Comparison of ENCODE assay signal across 17 cellular contexts in the genomic region with DNA sequence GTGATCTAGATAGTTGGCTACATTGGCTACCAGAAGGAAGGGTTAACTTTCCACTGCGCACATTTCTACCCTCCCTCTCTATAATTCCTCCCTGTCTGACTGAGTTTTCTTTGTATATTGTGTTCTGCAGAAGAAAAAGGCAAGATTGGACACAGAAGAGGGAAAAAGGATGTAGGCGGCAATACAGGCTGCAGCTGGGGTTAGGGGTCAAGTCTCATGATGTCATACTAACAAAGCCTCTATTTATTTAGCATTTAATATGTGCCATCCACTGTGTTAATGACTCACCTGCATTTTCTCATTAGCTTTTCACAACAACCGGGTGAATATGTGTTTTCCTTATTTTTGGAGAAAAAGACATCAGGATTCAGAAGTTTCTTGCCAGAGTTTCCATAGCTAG. TPM values are rescaled to one million over a fixed set of nuclear protein-coding genes. Genes with fewer than 3 reads are reported as not detected.
DNase-seq lines count a peak whose midpoint lies in the region; ATAC-seq, FAIRE-seq and TF ChIP-seq lines count a peak whose summit lies in the region.
"Had no signal": no experiment of that assay in that cellular context is flagged by ENCODE, and none has a peak within 500 bp of the region (broad histone marks: within the 10 kb centered on the region; RNA-seq: fewer than 3 reads in every experiment).

No MANE protein-coding gene starts in this region.

- peaks cover 13% of the 10 kb centered on the region for H3K9me1 ChIP-seq in keratinocyte (ENCODE audit: control insufficient read depth, extremely low read depth, insufficient read depth, low read length)

- no peak for TF ChIP-seq EP300 in suprapubic skin (IDR thresholded peaks at IDR 0.05)

- TF ChIP-seq POLR2A in suprapubic skin (IDR thresholded peaks at IDR 0.05) = no peak
- TF ChIP-seq POLR2A in adrenal gland (IDR thresholded peaks at IDR 0.05) = no peak

- H3K27ac ChIP-seq in HEK293 (ENCODE audit: extremely low read depth, low read depth, low read length) (no peak overlapping the region), keratinocyte (ENCODE audit: control insufficient read depth, insufficient read depth, low read length) (peak overlapping the region; percentile 85), suprapubic skin (no peak overlapping the region), adrenal gland (no peak overlapping the region)

- peaks cover 59% of the 10 kb centered on the region for H3K79me2 ChIP-seq in keratinocyte (ENCODE audit: control insufficient read depth, insufficient read depth, low read length)

- ATAC-seq in activated T-cell treated with anti-CD3 and anti-CD28 coated beads, Interleukin-2, amount 50 U/mL, for 72 hours (replicated peaks in 1 of 2) = no peak

- no peaks in the 10 kb centered on the region for H3K36me3 Mint-ChIP-seq in brain
- no peaks in the 10 kb centered on the region for H3K36me3 Mint-ChIP-seq in activated T-cell treated with anti-CD3 and anti-CD28 coated beads, Interleukin-2, amount 50 U/mL, for 72 hours (ENCODE audit: insufficient read depth in 2 of 2)
- H3K36me3 Mint-ChIP-seq: naive B cell had no signal

- POLR2A ChIA-PET in HEK293 (lab: Yijun Ruan, JAX) = no interaction called here

- H3K4me2 ChIP-seq in keratinocyte (ENCODE audit: control insufficient read depth, extremely low read depth, insufficient read depth, low read depth, low read length) = peak overlapping the region; percentile 98

- peaks cover 0 to 3% (median 0%) of the 10 kb centered on the region in 5 experiments for H3K9me3 Mint-ChIP-seq in brain
- H3K9me3 Mint-ChIP-seq in activated T-cell treated with anti-CD3 and anti-CD28 coated beads, Interleukin-2, amount 50 U/mL, for 72 hours = no peaks in the 10 kb centered on the region
- H3K9me3 Mint-ChIP-seq: naive B cell had no signal

- no peaks in the 10 kb centered on the region for H3K27me3 ChIP-seq in keratinocyte (ENCODE audit: control insufficient read depth, extremely low read depth, insufficient read depth, low read length)
- H3K27me3 ChIP-seq in suprapubic skin = peaks cover 32% of the 10 kb centered on the region
- peaks cover 17% of the 10 kb centered on the region for H3K27me3 ChIP-seq in adrenal gland

- H3K4me3 Mint-ChIP-seq in brain = peak overlapping the region in 1 of 5 experiments; percentile 34
- H3K4me3 Mint-ChIP-seq in activated T-cell treated with anti-CD3 and anti-CD28 coated beads, Interleukin-2, amount 50 U/mL, for 72 hours = no peak overlapping the region

- H3K27me3 Mint-ChIP-seq in brain = peaks cover 40% of the 10 kb centered on the region
- peaks cover 36% of the 10 kb centered on the region for H3K27me3 Mint-ChIP-seq in activated T-cell treated with anti-CD3 and anti-CD28 coated beads, Interleukin-2, amount 50 U/mL, for 72 hours (ENCODE audit: low read depth)

- peak; percentile 53 for FAIRE-seq in keratinocyte (lab: Jason Lieb, UNC)
- FAIRE-seq: frontal cortex had no signal

- dilution Hi-C loops in keratinocyte (cut with MboI; ENCODE audit: extremely low pct_ligation_motif_present, low sequenced_read_pairs) = no loop called here

- peak overlapping the region in 3 of 5 experiments; percentile 13 to 87 (median 31) for H3K27ac Mint-ChIP-seq in brain
- no peak overlapping the region for H3K27ac Mint-ChIP-seq in activated T-cell treated with anti-CD3 and anti-CD28 coated beads, Interleukin-2, amount 50 U/mL, for 72 hours
- H3K27ac Mint-ChIP-seq: naive B cell had no signal

- H3K9me3 ChIP-seq in HEK293 (ENCODE audit: control insufficient read depth, insufficient read depth, low read depth, low read length) (no peaks in the 10 kb centered on the region), keratinocyte (ENCODE audit: control insufficient read depth, low read depth, low read length) (no peaks in the 10 kb centered on the region), suprapubic skin (no peaks in the 10 kb centered on the region), adrenal gland (replicated peaks in 1 of 3) (no peaks in the 10 kb centered on the region)

- no peak overlapping the region for H2AFZ ChIP-seq in keratinocyte (ENCODE audit: control insufficient read depth, low read length)

- H3K4me1 ChIP-seq in HEK293 (ENCODE audit: control insufficient read depth, insufficient read depth, low read length) (0 out of 2 replicates have a peak, but pooled peaks cover 7% of the 10 kb centered on the region), keratinocyte (ENCODE audit: control insufficient read depth, extremely low read depth, insufficient read depth, low read length) (peaks cover 66% of the 10 kb centered on the region), suprapubic skin (peaks cover 70% of the 10 kb centered on the region), adrenal gland (replicated peaks in 1 of 2) (no peaks in the 10 kb centered on the region)

- H4K20me1 ChIP-seq in keratinocyte (ENCODE audit: control insufficient read depth, extremely low read depth, insufficient read depth, low read length) = peaks cover 14% of the 10 kb centered on the region

- H3K9ac ChIP-seq in keratinocyte (ENCODE audit: control insufficient read depth, extremely low read depth, insufficient read depth, low read length) = peak overlapping the region; percentile 92

- CTCF ChIA-PET in HEK293 (lab: Yijun Ruan, JAX) = interaction anchor here (0.6 to 1.6 kb wide), 5 partner anchors 28 to 500 kb away, joined by 3 to 4 read pairs (median 3); no protein-coding TSS in a partner anchor

- 41% methylated on average over 3 of the region's 3 CpGs for WGBS in suprapubic skin
- WGBS in adrenal gland, 4 donors = 85 to 91% (median 86%) methylated on average over 3 of the region's 3 CpGs

- H3K4me1 Mint-ChIP-seq in brain = peaks cover 73% of the 10 kb centered on the region
- H3K4me1 Mint-ChIP-seq in activated T-cell treated with anti-CD3 and anti-CD28 coated beads, Interleukin-2, amount 50 U/mL, for 72 hours (ENCODE audit: low read depth) = peaks cover 13% of the 10 kb centered on the region

- DNase-seq in keratinocyte (ENCODE audit: low read depth, low spot score) (no peak), suprapubic skin (ENCODE audit: low spot score in 2 of 2) (no peak), adrenal gland (no peak), cerebellum (ENCODE audit: low spot score) (no peak)
- no peak for DNase-seq in stimulated activated CD4-positive, alpha-beta T cell treated with anti-CD3 and anti-CD28 coated beads, Interleukin-4, amount 100 ng/mL, for 24 hours
- no peak for DNase-seq in activated T-cell treated with anti-CD3 and anti-CD28 coated beads, Interleukin-2, amount 50 U/mL, for 72 hours
- DNase-seq: activated CD4-positive, alpha-beta T cell treated with anti-CD3 and anti-CD28 coated beads for 4 hours; activated T-cell treated with anti-CD3 and anti-CD28 coated beads, Interleukin-2, amount 50 U/mL, for 48 hours; anterior cingulate cortex; kidney glomerular epithelial cell; naive B cell; T-helper 1 cell had no signal

- TF ChIP-seq CTCF in HEK293 (tag by site-specific recombination; IDR thresholded peaks at IDR 0.05) = no peak
- no peak for TF ChIP-seq CTCF in brain (conservative IDR thresholded peaks at IDR 0.05)
- TF ChIP-seq CTCF in keratinocyte (optimal IDR thresholded peaks at IDR 0.05 in 1 of 3, IDR thresholded peaks at IDR 0.05 in 1 of 3, conservative IDR thresholded peaks at IDR 0.05 in 1 of 3; ENCODE audit: extremely low read depth in 1 of 3, insufficient read depth in 2 of 3, low read length in 3 of 3) = no peak
- TF ChIP-seq CTCF in suprapubic skin (IDR thresholded peaks at IDR 0.05) = no peak
- no peak for TF ChIP-seq CTCF in adrenal gland (IDR thresholded peaks at IDR 0.05)

- H3K4me3 ChIP-seq in HEK293 (ENCODE audit: low read depth, low read length) (no peak overlapping the region), keratinocyte (ENCODE audit: control insufficient read depth in 2 of 3, extremely low read depth in 1 of 3, insufficient read depth in 2 of 3, low read depth in 1 of 3, low read length in 3 of 3) (peak overlapping the region; percentile 68 to 90 (median 80)), suprapubic skin (peak overlapping the region; percentile 62), adrenal gland (no peak overlapping the region)

- intact Hi-C loops in adrenal gland (cut with DNase I) = no loop called here

- H3K36me3 ChIP-seq in HEK293 (ENCODE audit: control insufficient read depth in 2 of 2, insufficient read depth in 1 of 2, low read length in 2 of 2) = no peaks in the 10 kb centered on the region
- peaks cover 3 to 30% of the 10 kb centered on the region in 2 experiments for H3K36me3 ChIP-seq in keratinocyte (ENCODE audit: control insufficient read depth in 2 of 2, extremely low read depth in 1 of 2, insufficient read depth in 2 of 2, low read length in 2 of 2)
- no peaks in the 10 kb centered on the region for H3K36me3 ChIP-seq in suprapubic skin
- no peaks in the 10 kb centered on the region for H3K36me3 ChIP-seq in adrenal gland (replicated peaks in 1 of 2)

RNA-seq across cellular contexts. Expression of gene FAM83F, which starts 2.0 kb away (rescaled TPM):
- 10.8 TPM for polyA plus RNA-seq in brain (ENCODE audit: insufficient read depth, low read depth, low replicate concordance)
- 15.3 to 45.1 TPM (median 22.8 TPM) in 3 replicates for polyA plus RNA-seq in keratinocyte
- polyA plus RNA-seq in keratinocyte (2011; ENCODE audit: low read depth) = 9.5 TPM
- polyA plus RNA-seq in keratinocyte (2011; cell fraction: cytosol; rRNA removed) = 19.8 and 29.4 TPM in 2 replicates
- 35.3 and 43.3 TPM in 2 replicates for polyA plus RNA-seq in keratinocyte (2011; cell fraction: nucleus; rRNA removed)
- polyA plus RNA-seq in keratinocyte (2012; ENCODE audit: low replicate concordance) = 20.1 and 21.1 TPM in 2 replicates
- 53.5 to 74.3 TPM (median 58.2 TPM) in 3 replicates for polyA minus RNA-seq in keratinocyte
- polyA minus RNA-seq in keratinocyte (2011; cell fraction: cytosol; rRNA and poly(A)+ RNA removed) = 35.7 TPM
- 33.4 and 46.8 TPM in 2 replicates for polyA minus RNA-seq in keratinocyte (2011; cell fraction: nucleus; rRNA and poly(A)+ RNA removed)
- 10 to 100 TPM; 54.5 to 78.1 (median 69.3) TPM for total RNA-seq in suprapubic skin
- under 1 TPM in 7 of 8 donors, not detected in 1; 0.06 to 0.39 (median 0.14) TPM for total RNA-seq in adrenal gland
- polyA plus RNA-seq in adrenal gland = under 1 TPM; under 0.01 to 0.13 (median 0.09) TPM
- 0.36 TPM for total RNA-seq in cerebellum
- total RNA-seq in activated T-cell treated with anti-CD3 and anti-CD28 coated beads, Interleukin-2, amount 50 U/mL, for 72 hours = under 1 TPM; 0.81 to 0.89 TPM
- total RNA-seq: dermis microvascular lymphatic vessel endothelial cell had no signal

RNA-seq across cellular contexts. Expression of gene TMA7B, which starts 36.5 kb away (rescaled TPM):
- polyA plus RNA-seq in brain (ENCODE audit: insufficient read depth, low read depth, low replicate concordance) = not detected
- not detected in 3 replicates for polyA plus RNA-seq in keratinocyte
- not detected for polyA plus RNA-seq in keratinocyte (2011; ENCODE audit: low read depth)
- polyA plus RNA-seq in keratinocyte (2011; cell fraction: cytosol; rRNA removed) = not detected in 2 replicates
- not detected in 2 replicates for polyA plus RNA-seq in keratinocyte (2011; cell fraction: nucleus; rRNA removed)
- polyA plus RNA-seq in keratinocyte (2012; ENCODE audit: low replicate concordance) = not detected in 2 replicates
- not detected in 3 replicates for polyA minus RNA-seq in keratinocyte
- polyA minus RNA-seq in keratinocyte (2011; cell fraction: cytosol; rRNA and poly(A)+ RNA removed) = not detected
- not detected in 2 replicates for polyA minus RNA-seq in keratinocyte (2011; cell fraction: nucleus; rRNA and poly(A)+ RNA removed)
- total RNA-seq in suprapubic skin = 1 to 10 TPM in 1 of 4 donors, under 1 TPM in 1, not detected in 2; 0.76 to 1.4 TPM
- total RNA-seq in adrenal gland = not detected
- polyA plus RNA-seq in adrenal gland = under 1 TPM in 1 of 3 donors, not detected in 2; 0.07 TPM
- total RNA-seq in cerebellum = not detected
- total RNA-seq in activated T-cell treated with anti-CD3 and anti-CD28 coated beads, Interleukin-2, amount 50 U/mL, for 72 hours = 1 to 10 TPM; 1.4 to 2.5 TPM
- total RNA-seq: dermis microvascular lymphatic vessel endothelial cell, frontal cortex, NCI-H460 had no signal

Comparison
In these comparisons a context has a peak if more than half of its experiments do, and no peak if none do; other contexts are left out.
1. H3K4me3 ChIP-seq: peak in keratinocyte (3 of 3) and suprapubic skin (single experiment); none in HEK293 (single experiment) and adrenal gland (0 of 4).
2. RNA of gene FAM83F, which starts 2.0 kb away (total RNA-seq): 54.5 to 78.1 TPM in suprapubic skin; 0.81 to 0.89 TPM in activated T-cell treated with anti-CD3 and anti-CD28 coated beads, Interleukin-2, amount 50 U/mL, for 72 hours, 0.36 TPM in cerebellum (single experiment) and 0.06 to 0.39 TPM in adrenal gland; every median in the first group is over 10 times any median in the second.